Comparison of ENCODE assay signal across 9 cellular contexts in the genomic region with DNA sequence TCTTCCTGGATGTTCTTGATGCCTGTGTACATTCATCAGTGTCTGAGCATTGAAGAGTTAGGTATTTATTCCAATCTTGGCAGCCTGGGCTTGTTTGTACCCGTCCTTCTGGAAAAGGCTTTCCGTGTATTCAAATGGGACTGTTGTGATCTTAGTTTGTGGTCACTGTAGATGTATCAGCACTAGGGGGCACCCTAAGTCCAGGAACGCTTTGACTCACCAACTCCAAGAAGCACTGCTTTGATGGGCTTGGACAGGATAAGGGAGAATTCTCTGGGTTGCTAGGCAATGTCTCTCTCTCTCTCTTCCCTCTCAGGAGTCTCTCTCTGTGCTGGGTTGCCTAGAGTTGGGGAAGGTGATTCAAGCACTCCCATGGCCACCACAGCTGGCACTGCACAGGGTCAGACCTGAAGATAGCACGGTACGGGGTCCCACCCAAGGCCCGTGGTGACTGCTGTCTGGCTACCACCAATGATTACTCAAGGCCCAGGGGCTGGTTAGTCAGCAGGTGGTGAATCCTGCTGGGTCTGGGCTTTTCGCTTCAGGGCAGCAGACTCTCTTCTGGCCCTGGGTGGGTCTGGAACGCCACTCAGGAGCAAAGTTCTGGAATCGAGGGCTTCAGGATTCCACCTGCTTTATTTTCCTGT.
A peak's percentile ranks its signal among the peaks of the same experiment; 100 is the strongest.
DNase-seq lines count a peak whose midpoint lies in the region; ATAC-seq and TF ChIP-seq lines count a peak whose summit lies in the region.
"Had no signal": no experiment of that assay in that cellular context is flagged by ENCODE, and none has a peak within 500 bp of the region (broad histone marks: within the 10 kb centered on the region; RNA-seq: fewer than 3 reads in every experiment).

No MANE protein-coding gene starts in this region.

- H3K4me3 ChIP-seq in AG09309 (ENCODE audit: control insufficient read depth, low read depth, low read length) (no peak overlapping the region), ascending aorta (no peak overlapping the region), thoracic aorta (no peak overlapping the region)

- H3K27ac Mint-ChIP-seq in T-helper 2 cell treated with Interferon-gamma antibody and Interleukin-4, amounts not matched to agents 5 μg/mL and 100 μg/mL, for 36 hours: no peak overlapping the region

- H3K9me3 Mint-ChIP-seq in T-helper 2 cell treated with Interferon-gamma antibody and Interleukin-4, amounts not matched to agents 5 μg/mL and 100 μg/mL, for 36 hours: no peaks in the 10 kb centered on the region
- H3K9me3 Mint-ChIP-seq: naive B cell had no signal

- TF ChIP-seq CTCF in AG09309 (IDR thresholded peaks at IDR 0.05; ENCODE audit: control insufficient read depth, insufficient read depth, low read depth, low read length, missing control alignments): peak; percentile 80
- TF ChIP-seq CTCF in GM10266 (IDR thresholded peaks at IDR 0.05; ENCODE audit: control insufficient read depth, insufficient read depth, low read depth, missing control alignments): peak; percentile 45
- TF ChIP-seq CTCF in ascending aorta (IDR thresholded peaks at IDR 0.05): peak; percentile 10 to 47 (median 13)
- peak; percentile 27 for TF ChIP-seq CTCF in thoracic aorta (IDR thresholded peaks at IDR 0.05)

- peaks cover 0 to 8% of the 10 kb centered on the region in 2 donors for H3K4me1 ChIP-seq in ascending aorta
- peaks cover 0 to 20% of the 10 kb centered on the region in 2 donors for H3K4me1 ChIP-seq in thoracic aorta (ENCODE audit: control insufficient read depth in 1 of 2, low read depth in 2 of 2)

- H3K27me3 ChIP-seq in ascending aorta (no peaks in the 10 kb centered on the region), thoracic aorta (replicated peaks; ENCODE audit: insufficient read depth) (no peaks in the 10 kb centered on the region)

- H3K36me3 Mint-ChIP-seq in T-helper 2 cell treated with Interferon-gamma antibody and Interleukin-4, amounts not matched to agents 5 μg/mL and 100 μg/mL, for 36 hours (ENCODE audit: low read depth): peaks cover 38% of the 10 kb centered on the region

- peaks cover 9% of the 10 kb centered on the region for H3K4me1 Mint-ChIP-seq in T-helper 2 cell treated with Interferon-gamma antibody and Interleukin-4, amounts not matched to agents 5 μg/mL and 100 μg/mL, for 36 hours (ENCODE audit: low read depth)

- H3K36me3 ChIP-seq in ascending aorta (peaks cover 0 to 11% of the 10 kb centered on the region in 2 donors), thoracic aorta (no peaks in the 10 kb centered on the region)

- H3K27ac ChIP-seq in ascending aorta: peak overlapping the region; percentile 38 to 49
- H3K27ac ChIP-seq in thoracic aorta: peak overlapping the region in 1 of 2 donors; percentile 34

- intact Hi-C loops in ascending aorta (cut with DNase I): no loop called here

- no peaks in the 10 kb centered on the region for H3K9me3 ChIP-seq in ascending aorta
- H3K9me3 ChIP-seq in thoracic aorta: no peaks in the 10 kb centered on the region

- no peak overlapping the region for H3K4me3 Mint-ChIP-seq in T-helper 2 cell treated with Interferon-gamma antibody and Interleukin-4, amounts not matched to agents 5 μg/mL and 100 μg/mL, for 36 hours
- H3K4me3 Mint-ChIP-seq: naive B cell had no signal

- DNase-seq in AG09309 (ENCODE audit: low read depth) (no peak), GM10266 (ENCODE audit: extremely low spot score) (peak; percentile 34), NCI-H345 (lab: John Stamatoyannopoulos, UW) (peak; percentile 12), ascending aorta (ENCODE audit: low spot score in 2 of 2) (no peak), iPS DF 4.7 (ENCODE audit: extremely low read depth, low spot score) (peak; percentile 69), thoracic aorta (ENCODE audit: low spot score) (no peak)
- no peak for DNase-seq in T-helper 2 cell treated with Interferon-gamma antibody and Interleukin-4, amounts not matched to agents 5 μg/mL and 100 μg/mL, for 36 hours (ENCODE audit: low spot score)
- DNase-seq: naive B cell had no signal

- no peaks in the 10 kb centered on the region for H3K27me3 Mint-ChIP-seq in T-helper 2 cell treated with Interferon-gamma antibody and Interleukin-4, amounts not matched to agents 5 μg/mL and 100 μg/mL, for 36 hours (ENCODE audit: low read depth)
- H3K27me3 Mint-ChIP-seq: naive B cell had no signal

- ATAC-seq in thoracic aorta (ENCODE audit: insufficient number of reproducible peaks, low FRiP score, low read depth) (no peak), GM18520 (IDR thresholded peaks at IDR 0.05; ENCODE audit: unreplicated experiment) (no peak)

Comparison
In these comparisons a context has a peak if more than half of its experiments do, and no peak if none do; other contexts are left out.
1. DNase-seq: peak in GM10266 (single experiment), NCI-H345 (single experiment) and iPS DF 4.7 (single experiment); none in AG09309 (single experiment), ascending aorta (0 of 2), thoracic aorta (single experiment) and T-helper 2 cell treated with Interferon-gamma antibody and Interleukin-4, amounts not matched to agents 5 μg/mL and 100 μg/mL, for 36 hours (single experiment).
2. CTCF ChIP-seq: peak in every context shown above with its lines; median percentile 80 in AG09309; 45 in GM10266; 27 in thoracic aorta; 13 in ascending aorta.